ENCODE assay signal across 2 cellular contexts in the genomic region with DNA sequence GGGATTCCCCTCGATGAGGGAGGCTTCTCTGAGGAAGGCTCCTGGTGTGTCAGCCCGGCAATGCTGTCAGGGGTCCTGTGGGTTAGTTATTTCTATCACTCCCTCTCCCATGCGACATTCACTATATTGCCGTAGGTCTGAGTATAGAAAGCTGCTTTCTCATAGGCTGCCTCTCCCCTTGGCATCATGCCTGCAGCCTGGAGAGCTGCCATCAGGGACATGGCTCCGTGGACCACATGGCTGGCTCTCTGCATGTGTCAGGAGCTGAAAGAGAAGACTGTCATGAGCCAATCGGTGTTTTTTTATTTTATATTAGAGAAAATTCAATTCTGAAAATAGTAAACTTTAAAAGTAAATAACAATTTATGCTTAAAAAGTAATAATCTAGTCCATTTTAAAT.
TF ChIP-seq lines count a peak whose summit lies in the region.

No MANE protein-coding gene starts in this region.

TF ChIP-seq in IMR-90, 13 proteins besides CTCF, POLR2A, EP300 and RAD21 (continued from another document):
- TF ChIP-seq ELK1 (IDR thresholded peaks at IDR 0.05; ENCODE audit: borderline replicate concordance, low read depth, low read length) (no peak), MAZ (IDR thresholded peaks at IDR 0.05; ENCODE audit: borderline replicate concordance, low read depth, low read length) (no peak), RFX5 (IDR thresholded peaks at IDR 0.05; ENCODE audit: low read depth, low read length) (no peak), FOS (IDR thresholded peaks at IDR 0.05; ENCODE audit: low read depth, low read length) (no peak), BHLHE40 (IDR thresholded peaks at IDR 0.05; ENCODE audit: low read depth, low read length) (no peak), CHD1 (IDR thresholded peaks at IDR 0.05; ENCODE audit: low read depth, low read length) (no peak), SMC3 (IDR thresholded peaks at IDR 0.05; ENCODE audit: low read depth, low read length) (no peak), NFE2L2 (IDR thresholded peaks at IDR 0.05; ENCODE audit: low read depth, low read length) (no peak), MAFK (IDR thresholded peaks at IDR 0.05; ENCODE audit: low read depth, low read length) (no peak), MXI1 (IDR thresholded peaks at IDR 0.05; ENCODE audit: borderline replicate concordance, low read depth, low read length) (no peak), CEBPB (IDR thresholded peaks at IDR 0.05; ENCODE audit: low read depth, low read length) (no peak)
- TF ChIP-seq, protein P1, sequence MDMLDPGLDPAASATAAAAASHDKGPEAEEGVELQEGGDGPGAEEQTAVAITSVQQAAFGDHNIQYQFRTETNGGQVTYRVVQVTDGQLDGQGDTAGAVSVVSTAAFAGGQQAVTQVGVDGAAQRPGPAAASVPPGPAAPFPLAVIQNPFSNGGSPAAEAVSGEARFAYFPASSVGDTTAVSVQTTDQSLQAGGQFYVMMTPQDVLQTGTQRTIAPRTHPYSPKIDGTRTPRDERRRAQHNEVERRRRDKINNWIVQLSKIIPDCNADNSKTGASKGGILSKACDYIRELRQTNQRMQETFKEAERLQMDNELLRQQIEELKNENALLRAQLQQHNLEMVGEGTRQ (IDR thresholded peaks at IDR 0.05; ENCODE audit: low read depth, low read length) = no peak

TF ChIP-seq in SK-N-SH treated with all-trans-retinoic acid at 6 μM for 48 hours, 23 proteins besides CTCF, POLR2A, EP300 and RAD21 (continued from another document):
- TF ChIP-seq, protein P2, sequence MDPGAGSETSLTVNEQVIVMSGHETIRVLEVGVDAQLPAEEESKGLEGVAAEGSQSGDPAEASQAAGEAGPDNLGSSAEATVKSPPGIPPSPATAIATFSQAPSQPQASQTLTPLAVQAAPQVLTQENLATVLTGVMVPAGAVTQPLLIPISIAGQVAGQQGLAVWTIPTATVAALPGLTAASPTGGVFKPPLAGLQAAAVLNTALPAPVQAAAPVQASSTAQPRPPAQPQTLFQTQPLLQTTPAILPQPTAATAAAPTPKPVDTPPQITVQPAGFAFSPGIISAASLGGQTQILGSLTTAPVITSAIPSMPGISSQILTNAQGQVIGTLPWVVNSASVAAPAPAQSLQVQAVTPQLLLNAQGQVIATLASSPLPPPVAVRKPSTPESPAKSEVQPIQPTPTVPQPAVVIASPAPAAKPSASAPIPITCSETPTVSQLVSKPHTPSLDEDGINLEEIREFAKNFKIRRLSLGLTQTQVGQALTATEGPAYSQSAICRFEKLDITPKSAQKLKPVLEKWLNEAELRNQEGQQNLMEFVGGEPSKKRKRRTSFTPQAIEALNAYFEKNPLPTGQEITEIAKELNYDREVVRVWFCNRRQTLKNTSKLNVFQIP (CRISPR knock-in tag; IDR thresholded peaks at IDR 0.05; ENCODE audit: borderline replicate concordance, low read depth) = no peak
- TF ChIP-seq, protein P3, sequence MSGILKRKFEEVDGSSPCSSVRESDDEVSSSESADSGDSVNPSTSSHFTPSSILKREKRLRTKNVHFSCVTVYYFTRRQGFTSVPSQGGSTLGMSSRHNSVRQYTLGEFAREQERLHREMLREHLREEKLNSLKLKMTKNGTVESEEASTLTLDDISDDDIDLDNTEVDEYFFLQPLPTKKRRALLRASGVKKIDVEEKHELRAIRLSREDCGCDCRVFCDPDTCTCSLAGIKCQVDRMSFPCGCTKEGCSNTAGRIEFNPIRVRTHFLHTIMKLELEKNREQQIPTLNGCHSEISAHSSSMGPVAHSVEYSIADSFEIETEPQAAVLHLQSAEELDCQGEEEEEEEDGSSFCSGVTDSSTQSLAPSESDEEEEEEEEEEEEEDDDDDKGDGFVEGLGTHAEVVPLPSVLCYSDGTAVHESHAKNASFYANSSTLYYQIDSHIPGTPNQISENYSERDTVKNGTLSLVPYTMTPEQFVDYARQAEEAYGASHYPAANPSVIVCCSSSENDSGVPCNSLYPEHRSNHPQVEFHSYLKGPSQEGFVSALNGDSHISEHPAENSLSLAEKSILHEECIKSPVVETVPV (CRISPR knock-in tag; IDR thresholded peaks at IDR 0.05) = no peak
- TF ChIP-seq ESRRG (CRISPR knock-in tag; IDR thresholded peaks at IDR 0.05) (no peak), CSDC2 (CRISPR knock-in tag; IDR thresholded peaks at IDR 0.05) (no peak), SNAI2 (CRISPR knock-in tag; IDR thresholded peaks at IDR 0.05) (no peak), TSHZ2 (CRISPR knock-in tag; IDR thresholded peaks at IDR 0.05) (no peak)
- TF ChIP-seq, protein P4, sequence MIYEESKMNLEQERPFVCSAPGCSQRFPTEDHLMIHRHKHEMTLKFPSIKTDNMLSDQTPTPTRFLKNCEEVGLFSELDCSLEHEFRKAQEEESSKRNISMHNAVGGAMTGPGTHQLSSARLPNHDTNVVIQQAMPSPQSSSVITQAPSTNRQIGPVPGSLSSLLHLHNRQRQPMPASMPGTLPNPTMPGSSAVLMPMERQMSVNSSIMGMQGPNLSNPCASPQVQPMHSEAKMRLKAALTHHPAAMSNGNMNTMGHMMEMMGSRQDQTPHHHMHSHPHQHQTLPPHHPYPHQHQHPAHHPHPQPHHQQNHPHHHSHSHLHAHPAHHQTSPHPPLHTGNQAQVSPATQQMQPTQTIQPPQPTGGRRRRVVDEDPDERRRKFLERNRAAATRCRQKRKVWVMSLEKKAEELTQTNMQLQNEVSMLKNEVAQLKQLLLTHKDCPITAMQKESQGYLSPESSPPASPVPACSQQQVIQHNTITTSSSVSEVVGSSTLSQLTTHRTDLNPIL (CRISPR knock-in tag; IDR thresholded peaks at IDR 0.05; ENCODE audit: low read depth) = no peak
